Comparison of ENCODE assay signal across 8 cellular contexts in genomic region chr3:50971487-50971924, GRCh38.
DNase-seq lines count a peak whose midpoint lies in the region; ATAC-seq and TF ChIP-seq lines count a peak whose summit lies in the region.

No MANE protein-coding gene starts in this region.

- no peaks in the 10 kb centered on the region for H3K27me3 Mint-ChIP-seq in activated T-helper 2 cell treated with anti-CD3 and anti-CD28 coated beads, Interferon-gamma antibody, Interleukin-2, Interleukin-4, amounts not matched to agents 10 μg/mL and 5 μg/mL and 100 μg/mL, durations not matched to agents 14 hours and 24 hours and 36 hours (ENCODE audit: low read depth)
- H3K27me3 Mint-ChIP-seq in glutamatergic neuron (ENCODE audit: unreplicated experiment), result no peaks in the 10 kb centered on the region

- ATAC-seq in GM18498 (IDR thresholded peaks at IDR 0.05; ENCODE audit: unreplicated experiment), result peak; percentile 78
- ATAC-seq in HG03520 (IDR thresholded peaks at IDR 0.05; ENCODE audit: unreplicated experiment), result no peak

- H3K4me1 Mint-ChIP-seq in activated T-helper 2 cell treated with anti-CD3 and anti-CD28 coated beads, Interferon-gamma antibody, Interleukin-2, Interleukin-4, amounts not matched to agents 10 μg/mL and 5 μg/mL and 100 μg/mL, durations not matched to agents 14 hours and 24 hours and 36 hours (ENCODE audit: low read depth), result peaks cover 16% of the 10 kb centered on the region
- H3K4me1 Mint-ChIP-seq in glutamatergic neuron (ENCODE audit: low read depth, unreplicated experiment), result no peaks in the 10 kb centered on the region

- no peak overlapping the region for H3K27ac ChIP-seq in A673 (ENCODE audit: low read depth, low read length, poor library complexity, severe bottlenecking)

- H3K36me3 ChIP-seq in A673 (ENCODE audit: insufficient read depth, low read length, poor library complexity, severe bottlenecking), result no peaks in the 10 kb centered on the region

- H3K27me3 ChIP-seq in A673 (replicated peaks; ENCODE audit: insufficient read depth, low read depth, low read length, poor library complexity), result no peaks in the 10 kb centered on the region

- no peaks in the 10 kb centered on the region for H3K9me3 Mint-ChIP-seq in activated T-helper 2 cell treated with anti-CD3 and anti-CD28 coated beads, Interferon-gamma antibody, Interleukin-2, Interleukin-4, amounts not matched to agents 10 μg/mL and 5 μg/mL and 100 μg/mL, durations not matched to agents 14 hours and 24 hours and 36 hours
- no peaks in the 10 kb centered on the region for H3K9me3 Mint-ChIP-seq in glutamatergic neuron (ENCODE audit: unreplicated experiment)

- H3K36me3 Mint-ChIP-seq in activated T-helper 2 cell treated with anti-CD3 and anti-CD28 coated beads, Interferon-gamma antibody, Interleukin-2, Interleukin-4, amounts not matched to agents 10 μg/mL and 5 μg/mL and 100 μg/mL, durations not matched to agents 14 hours and 24 hours and 36 hours (ENCODE audit: low read depth), result no peaks in the 10 kb centered on the region
- no peaks in the 10 kb centered on the region for H3K36me3 Mint-ChIP-seq in glutamatergic neuron (ENCODE audit: unreplicated experiment)

- DNase-seq in A673 (ENCODE audit: low spot score) (peak; percentile 36), HT1080 (ENCODE audit: low read depth) (peak; percentile 62), OCI-M1 (lab: John Stamatoyannopoulos, UW) (peak; percentile 73), glutamatergic neuron (no peak)
- peak; percentile 49 for DNase-seq in activated T-helper 2 cell treated with anti-CD3 and anti-CD28 coated beads, Interferon-gamma antibody, Interleukin-2, Interleukin-4, amounts not matched to agents 10 μg/mL and 5 μg/mL and 100 μg/mL, durations not matched to agents 14 hours and 24 hours and 36 hours (ENCODE audit: low spot score)
- DNase-seq in stimulated activated CD4-positive, alpha-beta T cell treated with anti-CD3 and anti-CD28 coated beads, Interleukin-12 subunit alpha, Interleukin-12 subunit beta, amount 100 ng/mL, for 4 hours, result peak; percentile 20

- H3K27ac Mint-ChIP-seq in activated T-helper 2 cell treated with anti-CD3 and anti-CD28 coated beads, Interferon-gamma antibody, Interleukin-2, Interleukin-4, amounts not matched to agents 10 μg/mL and 5 μg/mL and 100 μg/mL, durations not matched to agents 14 hours and 24 hours and 36 hours, result no peak overlapping the region
- no peak overlapping the region for H3K27ac Mint-ChIP-seq in glutamatergic neuron (ENCODE audit: unreplicated experiment)

- POLR2A ChIA-PET in A673 (lab: Charles Lee; ENCODE audit: low non-redundant PET), result no interaction called here

- BruUV-seq in A673 (replicated peaks; lab: Mats Ljungman, UMichigan), result no TSS peak

- intact Hi-C loops in A673 (cut with micrococcal nuclease; ENCODE audit: unreplicated experiment), result loop anchor here (2.0 kb wide), 1 partner anchor 401 kb away; no protein-coding TSS in a partner anchor
- intact Hi-C loops in activated T-helper 2 cell treated with anti-CD3 and anti-CD28 coated beads, Interferon-gamma antibody, Interleukin-2, Interleukin-4, amounts not matched to agents 10 μg/mL and 5 μg/mL and 100 μg/mL, durations not matched to agents 14 hours and 24 hours and 36 hours (cut with micrococcal nuclease), result loop anchor here (1.0 kb wide), 1 partner anchor 355 kb away; no protein-coding TSS in a partner anchor

- H3K4me1 ChIP-seq in A673 (ENCODE audit: insufficient read depth, low read length, poor library complexity, severe bottlenecking), result no peaks in the 10 kb centered on the region

- CTCF ChIA-PET in A673 (lab: Charles Lee), result no interaction called here

- no peaks in the 10 kb centered on the region for H3K9me3 ChIP-seq in A673 (ENCODE audit: low read depth, low read length, poor library complexity, severe bottlenecking)

- no peak overlapping the region for H3K4me3 Mint-ChIP-seq in activated T-helper 2 cell treated with anti-CD3 and anti-CD28 coated beads, Interferon-gamma antibody, Interleukin-2, Interleukin-4, amounts not matched to agents 10 μg/mL and 5 μg/mL and 100 μg/mL, durations not matched to agents 14 hours and 24 hours and 36 hours (ENCODE audit: low read depth)
- no peak overlapping the region for H3K4me3 Mint-ChIP-seq in glutamatergic neuron (ENCODE audit: unreplicated experiment)

- TF ChIP-seq CTCF in A673 (conservative IDR thresholded peaks at IDR 0.05; ENCODE audit: low read depth, low read length) (peak; percentile 70), glutamatergic neuron (IDR thresholded peaks at IDR 0.05; ENCODE audit: partially characterized antibody, unreplicated experiment) (peak; percentile 93)

- no peak overlapping the region for H3K4me3 ChIP-seq in A673 (ENCODE audit: low read depth, low read length, poor library complexity, severe bottlenecking)
